ENCODE assay signal across 1 cellular context in genomic region chr10:24979685-24980084, GRCh38.
TF ChIP-seq lines count a peak whose summit lies in the region.

No MANE protein-coding gene starts in this region.

TF ChIP-seq in K562, 482 proteins besides CTCF, POLR2A, EP300 and RAD21:
- TF ChIP-seq YY1 (IDR thresholded peaks at IDR 0.05; ENCODE audit: borderline replicate concordance in 1 of 3, control insufficient read depth in 1 of 3, extremely low read depth in 1 of 3, insufficient read depth in 3 of 3, insufficient read length in 1 of 3, insufficient replicate concordance in 2 of 3, low read depth in 1 of 3, low read length in 2 of 3) (peak in 1 of 3 experiments; percentile 54), EGR1 (conservative IDR thresholded peaks at IDR 0.05) (peak; percentile 19; the same call in 1 of the 2 replicates), DPF2 (IDR thresholded peaks at IDR 0.05) (no peak)
